In genomic region chr16:57427307-57427706, GRCh38 we compare ENCODE assay signal across 1 cellular context.
A peak's percentile ranks its signal among the peaks of the same experiment; 100 is the strongest.
TF ChIP-seq lines count a peak whose summit lies in the region.

No MANE protein-coding gene starts in this region.

TF ChIP-seq in HepG2, 621 proteins besides CTCF, POLR2A, EP300 and RAD21:
- TF ChIP-seq ZNF337 (CRISPR knock-in tag; IDR thresholded peaks at IDR 0.05; ENCODE audit: borderline replicate concordance, low read depth), result no peak
- no peak for TF ChIP-seq DBP (CRISPR knock-in tag; IDR thresholded peaks at IDR 0.05; ENCODE audit: not compliant biosample characterization)
- TF ChIP-seq MED8 (CRISPR knock-in tag; IDR thresholded peaks at IDR 0.05; ENCODE audit: insufficient replicate concordance), result no peak
- TF ChIP-seq RBM22 (optimal IDR thresholded peaks at IDR 0.05; ENCODE audit: low read length), result peak; percentile 39
- TF ChIP-seq RBM39 (IDR thresholded peaks at IDR 0.05; ENCODE audit: low read depth, low read length, poor library complexity, severe bottlenecking), result no peak
- TF ChIP-seq AGO2 (optimal IDR thresholded peaks at IDR 0.05; ENCODE audit: low read depth, low read length), result no peak
- TF ChIP-seq BORCS8-MEF2B (CRISPR knock-in tag; IDR thresholded peaks at IDR 0.05), result no peak
